ENCODE assay signal across 21 cellular contexts in genomic region chr10:11856089-11856488, GRCh38.
"Had no signal": no experiment of that assay in that cellular context is flagged by ENCODE, and none has a peak within 500 bp of the region (broad histone marks: within the 10 kb centered on the region; RNA-seq: fewer than 3 reads in every experiment).

No MANE protein-coding gene starts in this region.

- ATAC-seq: Right ventricle myocardium inferior, SK-N-SH treated with all-trans-retinoic acid at 6 μM for 48 hours had no signal

- H3K27me3 ChIP-seq: SJCRH30 had no signal

- H3K4me3 ChIP-seq: SJCRH30 had no signal

- H3K9me3 ChIP-seq: SJCRH30 had no signal

- DNase-seq: Karpas-422, KBM-7, MM.1S, NCI-H1092 treated with DMSO at 0.1 percent for 48 hours, NCI-H1436, NCI-H187, NCI-H2029, NCI-H2081 treated with DMSO at 0.1 percent for 48 hours, NCI-H2171, NCI-H226, NCI-H446, NCI-H510A, NCI-H524 treated with DMSO at 0.1 percent for 48 hours, NCI-H69, NCI-H774, RPMI8226, SHP77 treated with DMSO at 0.1 percent for 48 hours, SJCRH30 had no signal

- H3K27ac ChIP-seq: HL-60, SJCRH30 had no signal

- H3K4me1 ChIP-seq: SJCRH30 had no signal
